24 cellular contexts compared by ENCODE assay signal in genomic region chr5:17161669-17162068, GRCh38. TPM values are rescaled to one million over a fixed set of nuclear protein-coding genes. Genes with fewer than 3 reads are reported as not detected.
A peak's percentile ranks its signal among the peaks of the same experiment; 100 is the strongest.
DNase-seq lines count a peak whose midpoint lies in the region; ATAC-seq, FAIRE-seq and TF ChIP-seq lines count a peak whose summit lies in the region.
"Had no signal": no experiment of that assay in that cellular context is flagged by ENCODE, and none has a peak within 500 bp of the region (broad histone marks: within the 10 kb centered on the region; RNA-seq: fewer than 3 reads in every experiment).

No MANE protein-coding gene starts in this region.

- 48 to 58% methylated on average over 3 of the region's 3 CpGs for WGBS in transverse colon (ENCODE audit: low coverage in 1 of 2), 2 donors

- peak; percentile 89 for ATAC-seq in mucosa of descending colon
- ATAC-seq: A549; CD8-positive, alpha-beta T cell; GM12878 had no signal

- H3K27ac ChIP-seq in transverse colon, result peak overlapping the region in 3 of 4 donors; percentile 19 to 64 (median 59)
- H3K27ac ChIP-seq: 22Rv1; A549; BLaER1 treated with 17β-estradiol and CSF1 and Interleukin-3, amounts not matched to agents 10 nM and 100 nM; C4-2B had no signal

- FAIRE-seq in colon (lab: Jason Lieb, UNC), result peak; percentile 21
- FAIRE-seq: A549, D721Med, GM12878, GM12892, GM18507 had no signal

- H3K36me3 ChIP-seq in mucosa of descending colon (ENCODE audit: low read depth) (no peaks in the 10 kb centered on the region), transverse colon (no peaks in the 10 kb centered on the region)
- H3K36me3 ChIP-seq: BLaER1 treated with 17β-estradiol and CSF1 and Interleukin-3, amounts not matched to agents 10 nM and 100 nM had no signal

- TF ChIP-seq POLR2A in transverse colon (IDR thresholded peaks at IDR 0.05), result no peak

- no peaks in the 10 kb centered on the region for H3K9me3 ChIP-seq in mucosa of descending colon
- H3K9me3 ChIP-seq in transverse colon, result no peaks in the 10 kb centered on the region
- H3K9me3 ChIP-seq: A549, Caco-2 had no signal

- H3K27me3 ChIP-seq in transverse colon, result no peaks in the 10 kb centered on the region
- H3K27me3 ChIP-seq: BLaER1 treated with 17β-estradiol and CSF1 and Interleukin-3, amounts not matched to agents 10 nM and 100 nM had no signal

- in situ Hi-C loops in transverse colon (cut with MboI; ENCODE audit: low pct_ligation_motif_present in 1 of 4, low pct_unique_long_range_greater_than_20kb in 1 of 4, low sequenced_read_pairs in 3 of 4), result loop anchor here in 1 of 4 donors (25.0 kb wide), 1 partner anchor 224 kb away; the partner anchor contains the start of gene MYO10

- intact Hi-C loops in mucosa of descending colon (cut with DNase I, micrococcal nuclease) (no loop called here), transverse colon (cut with DNase I; ENCODE audit: low total_unique reads) (no loop called here)

- no peak for TF ChIP-seq EP300 in transverse colon (IDR thresholded peaks at IDR 0.05; ENCODE audit: low read depth)

- H3K4me3 ChIP-seq in mucosa of descending colon (no peak overlapping the region), transverse colon (no peak overlapping the region)
- H3K4me3 ChIP-seq: A549; BLaER1 treated with 17β-estradiol and CSF1 and Interleukin-3, amounts not matched to agents 10 nM and 100 nM; GM12878 had no signal

- DNase-seq in mucosa of descending colon (peak in 1 of 3 donors; percentile 47), transverse colon (no peak), hypothalamus (lab: John Stamatoyannopoulos, UW) (no peak), DMS153 (lab: John Stamatoyannopoulos, UW) (no peak)
- DNase-seq: AML-193; Caco-2; Calu3; CD4-positive, alpha-beta T cell; CD8-positive, alpha-beta T cell; DMS53; DMS79; DND-41; EL; GDM1 had no signal

- no peaks in the 10 kb centered on the region for H3K4me1 ChIP-seq in mucosa of descending colon (ENCODE audit: low read depth)
- H3K4me1 ChIP-seq in transverse colon, result peaks cover 0 to 28% (median 9%) of the 10 kb centered on the region in 4 donors
- H3K4me1 ChIP-seq: Caco-2 had no signal

- TF ChIP-seq CTCF in mucosa of descending colon (IDR thresholded peaks at IDR 0.05), result no peak
- no peak for TF ChIP-seq CTCF in transverse colon (IDR thresholded peaks at IDR 0.05)

RNA-seq across cellular contexts. Expression of gene BASP1, which starts 55.8 kb away (rescaled TPM):
- total RNA-seq in mucosa of descending colon (10 to 100 TPM in 1 of 3 donors, 1 to 10 TPM in 2; 3.6 to 10.6 (median 8.6) TPM), transverse colon (10 to 100 TPM in 2 of 4 donors, 1 to 10 TPM in 2; 1.5 to 36.4 (median 9.2) TPM)
- total RNA-seq: Calu3, G401 had no signal
